In genomic region chr3:49872801-49873281, GRCh38 we compare ENCODE assay signal across 14 cellular contexts. TPM values are rescaled to one million over a fixed set of nuclear protein-coding genes. Genes with fewer than 3 reads are reported as not detected.
DNase-seq lines count a peak whose midpoint lies in the region; ATAC-seq and TF ChIP-seq lines count a peak whose summit lies in the region.
"Had no signal": no experiment of that assay in that cellular context is flagged by ENCODE, and none has a peak within 500 bp of the region (broad histone marks: within the 10 kb centered on the region; RNA-seq: fewer than 3 reads in every experiment).

No MANE protein-coding gene starts in this region.

- TF ChIP-seq CTCF in HFFc6 (IDR thresholded peaks at IDR 0.05): no peak

- H3K27me3 Mint-ChIP-seq in naive B cell: peaks cover 7 to 40% (median 30%) of the 10 kb centered on the region in 3 donors
- peaks cover 38% of the 10 kb centered on the region for H3K27me3 Mint-ChIP-seq in HFFc6 (ENCODE audit: insufficient read depth)

- peak; percentile 35 for DNase-seq in activated CD4-positive, alpha-beta T cell treated with anti-CD3 and anti-CD28 coated beads for 48 hours
- no peak for DNase-seq in activated CD4-positive, alpha-beta T cell treated with anti-CD3 and anti-CD28 coated beads for 1 hour
- DNase-seq in LHCN-M2 (ENCODE audit: low read depth): peak; percentile 18
- peak; percentile 37 for DNase-seq in activated CD4-positive, alpha-beta T cell treated with anti-CD3 and anti-CD28 coated beads, Interleukin-2, amount 50 U/mL, for 1 hour
- no peak for DNase-seq in naive B cell
- DNase-seq in NCI-H1105 treated with DMSO at 0.1 percent for 48 hours (lab: John Stamatoyannopoulos, UW): no peak
- no peak for DNase-seq in HFFc6
- DNase-seq in SW 1271 (lab: John Stamatoyannopoulos, UW): no peak
- DNase-seq: IMR-90; kidney; NCI-H446; occipital lobe; stimulated activated CD4-positive, alpha-beta T cell treated with anti-CD3 and anti-CD28 coated beads, Interleukin-2, amount 100 ng/mL, for 24 hours had no signal

- no peaks in the 10 kb centered on the region for H3K36me3 Mint-ChIP-seq in naive B cell
- no peaks in the 10 kb centered on the region for H3K36me3 Mint-ChIP-seq in HFFc6 (ENCODE audit: low read depth)

- peaks cover 0 to 7% (median 0%) of the 10 kb centered on the region in 3 donors for H3K4me1 Mint-ChIP-seq in naive B cell
- H3K4me1 Mint-ChIP-seq in HFFc6 (ENCODE audit: low read depth): no peaks in the 10 kb centered on the region

- H3K9me3 Mint-ChIP-seq in naive B cell (no peaks in the 10 kb centered on the region), HFFc6 (no peaks in the 10 kb centered on the region)

- no peak overlapping the region for H3K27ac Mint-ChIP-seq in naive B cell
- no peak overlapping the region for H3K27ac Mint-ChIP-seq in HFFc6

- H3K4me3 Mint-ChIP-seq in naive B cell (no peak overlapping the region), HFFc6 (no peak overlapping the region)

- ATAC-seq in naive B cell (ENCODE audit: low read depth in 2 of 2): peak; percentile 27 to 40

RNA-seq across cellular contexts. Expression of gene CAMKV, which starts 3.1 kb away (rescaled TPM):
- total RNA-seq in LHCN-M2 (2014; rRNA removed): 0.06 TPM in 1 of 2 replicates, not detected in the other
- not detected for polyA plus RNA-seq in LHCN-M2 (2012)
- not detected for polyA plus RNA-seq in naive B cell (ENCODE audit: low read depth in 6 of 6)
- total RNA-seq in HFFc6 (2021; fragmentation: NEBNext Ultra II Directional; extraction: Animal tissue kit (Norgen Biotek cat#: 25700)): not detected
- total RNA-seq: chondrocyte, IMR-90 had no signal
- polyA plus RNA-seq: IMR-90 had no signal

RNA-seq across cellular contexts. Expression of gene TRAIP, which starts 16.5 kb away (rescaled TPM):
- 13.8 and 14.5 TPM in 2 replicates for total RNA-seq in LHCN-M2 (2014; rRNA removed)
- polyA plus RNA-seq in LHCN-M2 (2012): 7.7 TPM
- 1 to 10 TPM; 2.2 to 4.6 (median 3.8) TPM for polyA plus RNA-seq in naive B cell (ENCODE audit: low read depth in 6 of 6)
- total RNA-seq in HFFc6 (2021; fragmentation: NEBNext Ultra II Directional; extraction: Animal tissue kit (Norgen Biotek cat#: 25700)): 1 to 10 TPM; 3.4 to 7.5 (median 6.3) TPM

RNA-seq across cellular contexts. Expression of gene MST1R, which starts 30.8 kb away (rescaled TPM):
- total RNA-seq in LHCN-M2 (2014; rRNA removed): 0.26 TPM in 1 of 2 replicates, not detected in the other
- 0.09 TPM for polyA plus RNA-seq in LHCN-M2 (2012)
- not detected for polyA plus RNA-seq in naive B cell (ENCODE audit: low read depth in 6 of 6)
- 1 to 10 TPM in 1 of 6 experiments, under 1 TPM in 5; 0.34 to 1.1 (median 0.80) TPM for total RNA-seq in HFFc6 (2021; fragmentation: NEBNext Ultra II Directional; extraction: Animal tissue kit (Norgen Biotek cat#: 25700))

RNA-seq across cellular contexts. Expression of gene MON1A, which starts 56.8 kb away (rescaled TPM):
- 16.8 and 20.5 TPM in 2 replicates for total RNA-seq in LHCN-M2 (2014; rRNA removed)
- 10.1 TPM for polyA plus RNA-seq in LHCN-M2 (2012)
- polyA plus RNA-seq in naive B cell (ENCODE audit: low read depth in 6 of 6): 10 to 100 TPM in 2 of 6 donors, 1 to 10 TPM in 4; 6.3 to 12.3 (median 8.0) TPM
- total RNA-seq in HFFc6 (2021; fragmentation: NEBNext Ultra II Directional; extraction: Animal tissue kit (Norgen Biotek cat#: 25700)): 10 to 100 TPM; 13.6 to 20.3 (median 15.7) TPM

RNA-seq across cellular contexts. Expression of gene UBA7, which starts 59.1 kb away (rescaled TPM):
- total RNA-seq in LHCN-M2 (2014; rRNA removed): 21.8 and 26.2 TPM in 2 replicates
- polyA plus RNA-seq in LHCN-M2 (2012): 21.8 TPM
- 10 to 100 TPM; 38.5 to 67.7 (median 52.7) TPM for polyA plus RNA-seq in naive B cell (ENCODE audit: low read depth in 6 of 6)
- 10 to 100 TPM; 11.9 to 32.6 (median 28.3) TPM for total RNA-seq in HFFc6 (2021; fragmentation: NEBNext Ultra II Directional; extraction: Animal tissue kit (Norgen Biotek cat#: 25700))

Comparison
In these comparisons a context has a peak if more than half of its experiments do, and no peak if none do; other contexts are left out.
1. DNase-seq: peak in activated CD4-positive, alpha-beta T cell treated with anti-CD3 and anti-CD28 coated beads for 48 hours (single experiment), LHCN-M2 (single experiment) and activated CD4-positive, alpha-beta T cell treated with anti-CD3 and anti-CD28 coated beads, Interleukin-2, amount 50 U/mL, for 1 hour (single experiment); none in activated CD4-positive, alpha-beta T cell treated with anti-CD3 and anti-CD28 coated beads for 1 hour (single experiment), naive B cell (single experiment), NCI-H1105 treated with DMSO at 0.1 percent for 48 hours (single experiment), HFFc6 (single experiment) and SW 1271 (0 of 2).